ENCODE assay signal across 8 cellular contexts in genomic region chr22:49838771-49839717, GRCh38. TPM values are rescaled to one million over a fixed set of nuclear protein-coding genes. Genes with fewer than 3 reads are reported as not detected.
DNase-seq lines count a peak whose midpoint lies in the region; ATAC-seq, FAIRE-seq and TF ChIP-seq lines count a peak whose summit lies in the region.

No MANE protein-coding gene starts in this region.

- H2AK5ac ChIP-seq in IMR-90 (ENCODE audit: low read depth, low read length), result no peak overlapping the region

- no peak overlapping the region for H3K4ac ChIP-seq in IMR-90 (ENCODE audit: low read depth, low read length)

- no peak overlapping the region for H4K5ac ChIP-seq in IMR-90 (ENCODE audit: low read depth, low read length)

- H3K4me1 Mint-ChIP-seq in stimulated activated memory B cell treated with anti-CD40 and anti-IgM and Interleukin-4, amounts not matched to agents 10 μg/mL and 1 μg/mL and 100 μg/mL, for 72 hours, result peaks cover 12% of the 10 kb centered on the region

- H3K56ac ChIP-seq in IMR-90 (ENCODE audit: extremely low read depth, insufficient read depth, low read length), result no peak overlapping the region

- CTCF ChIA-PET in IMR-90 (lab: Yijun Ruan, JAX), result no interaction called here

- H3K4me3 ChIP-seq in IMR-90 (ENCODE audit: insufficient read depth, low read depth, low read length) (no peak overlapping the region), kidney (ENCODE audit: low read length in 2 of 2) (no peak overlapping the region), body of pancreas (no peak overlapping the region)

- H2AK9ac ChIP-seq in IMR-90 (replicated peaks; ENCODE audit: low read depth, low read length, poor library complexity), result peak overlapping the region; percentile 1

- in situ Hi-C loops in IMR-90 (cut with MboI; ENCODE audit: low sequenced_read_pairs), result no loop called here

- no peak for TF ChIP-seq CTCF in IMR-90 (conservative IDR thresholded peaks at IDR 0.05; ENCODE audit: low read depth, low read length)
- TF ChIP-seq CTCF in kidney (IDR thresholded peaks at IDR 0.05; ENCODE audit: borderline replicate concordance, extremely low read depth, insufficient read depth), result no peak
- TF ChIP-seq CTCF in body of pancreas (IDR thresholded peaks at IDR 0.05), result no peak

- no peak for TF ChIP-seq RAD21 in IMR-90 (IDR thresholded peaks at IDR 0.05; ENCODE audit: low read length)

- H3K27me3 ChIP-seq in IMR-90 (ENCODE audit: control insufficient read depth, insufficient read depth, low read length) (peaks cover 12% of the 10 kb centered on the region), body of pancreas (no peaks in the 10 kb centered on the region)

- H2BK15ac ChIP-seq in IMR-90 (ENCODE audit: low read depth, low read length), result no peak overlapping the region

- H4K20me1 ChIP-seq in IMR-90 (ENCODE audit: insufficient read depth, low read length), result no peaks in the 10 kb centered on the region

- H4K8ac ChIP-seq in IMR-90 (ENCODE audit: low read depth in 2 of 2, low read length in 2 of 2), result no peak overlapping the region

- no peaks in the 10 kb centered on the region for H3K9me3 Mint-ChIP-seq in stimulated activated memory B cell treated with anti-CD40 and anti-IgM and Interleukin-4, amounts not matched to agents 10 μg/mL and 1 μg/mL and 100 μg/mL, for 72 hours

- no peak for TF ChIP-seq POLR2A in IMR-90 (IDR thresholded peaks at IDR 0.05; ENCODE audit: low read depth, low read length)
- no peak for TF ChIP-seq POLR2A in body of pancreas (IDR thresholded peaks at IDR 0.05)

- no peak overlapping the region for H3K14ac ChIP-seq in IMR-90 (replicated peaks; ENCODE audit: low read depth, low read length)

- H3K4me2 ChIP-seq in IMR-90 (ENCODE audit: low read depth, low read length), result no peak overlapping the region

- no peak overlapping the region for H4K91ac ChIP-seq in IMR-90 (ENCODE audit: insufficient read depth, low read depth, low read length)

- FAIRE-seq in kidney (lab: Jason Lieb, UNC), result no peak
- FAIRE-seq in RCC 7860 (lab: Jason Lieb, UNC), result no peak

- no peak overlapping the region for H3K9ac ChIP-seq in IMR-90 (ENCODE audit: low read depth, low read length)
- no peak overlapping the region for H3K9ac ChIP-seq in kidney (ENCODE audit: low read length in 2 of 2)

- H3K36me3 ChIP-seq in IMR-90 (ENCODE audit: control insufficient read depth, insufficient read depth, low read length) (no peaks in the 10 kb centered on the region), kidney (ENCODE audit: control insufficient read depth in 1 of 2, insufficient read depth in 2 of 2, low read length in 2 of 2) (no peaks in the 10 kb centered on the region), body of pancreas (replicated peaks in 1 of 2; ENCODE audit: insufficient read depth in 1 of 2, low read depth in 2 of 2) (no peaks in the 10 kb centered on the region)

- H2BK20ac ChIP-seq in IMR-90 (ENCODE audit: low read depth, low read length), result no peak overlapping the region

- H3K9me3 ChIP-seq in IMR-90 (ENCODE audit: control insufficient read depth, insufficient read depth, low read length), result no peaks in the 10 kb centered on the region
- H3K9me3 ChIP-seq in kidney (ENCODE audit: control insufficient read depth in 1 of 2, low read length in 2 of 2), result no peaks in the 10 kb centered on the region
- no peaks in the 10 kb centered on the region for H3K9me3 ChIP-seq in body of pancreas

- dilution Hi-C loops in IMR-90 (cut with HindIII; ENCODE audit: low sequenced_read_pairs, unreplicated experiment), result no loop called here

- BruUV-seq in IMR-90 (replicated peaks; lab: Mats Ljungman, UMichigan), result no TSS peak

- no peak overlapping the region for H3K23ac ChIP-seq in IMR-90 (ENCODE audit: low read depth, low read length)

- no peak overlapping the region for H3K27ac ChIP-seq in IMR-90 (ENCODE audit: insufficient read depth, low read length)
- H3K27ac ChIP-seq in kidney (ENCODE audit: low read depth in 2 of 2, low read length in 2 of 2), result no peak overlapping the region
- H3K27ac ChIP-seq in body of pancreas, result no peak overlapping the region

- H3K79me1 ChIP-seq in IMR-90 (ENCODE audit: low read depth in 1 of 2, low read length in 2 of 2), result no peaks in the 10 kb centered on the region

- peaks cover 12% of the 10 kb centered on the region for H3K27me3 Mint-ChIP-seq in stimulated activated memory B cell treated with anti-CD40 and anti-IgM and Interleukin-4, amounts not matched to agents 10 μg/mL and 1 μg/mL and 100 μg/mL, for 72 hours

- WGBS in IMR-90 (ENCODE audit: extremely low coverage in 2 of 2, insufficient read length in 1 of 2), 2 experiments, result 62% methylated on average over 12 of the region's 29 CpGs; no CpG with 5 or more reads in 1 of the 2 experiments
- WGBS in body of pancreas, 2 donors, result 73 to 83% methylated on average over 20 of the region's 29 CpGs

- DNase-seq in IMR-90, result peak; percentile 33
- DNase-seq in activated CD8-positive, alpha-beta memory T cell treated with anti-CD3 and anti-CD28 coated beads, Interleukin-2, amount 50 U/mL, for 48 hours, result peak; percentile 88
- DNase-seq in kidney, result peak; percentile 76
- DNase-seq in superior temporal gyrus (ENCODE audit: extremely low spot score), result no peak
- DNase-seq in T1000 (lab: John Stamatoyannopoulos, UW), result no peak
- DNase-seq in RCC 7860 (ENCODE audit: low spot score), result no peak
- no peak for DNase-seq in body of pancreas

- ATAC-seq in IMR-90 (ENCODE audit: low read depth), result no peak
- peak; percentile 91 for ATAC-seq in stimulated activated memory B cell treated with anti-CD40 and anti-IgM and Interleukin-4, amounts not matched to agents 10 μg/mL and 1 μg/mL and 100 μg/mL, for 72 hours
- no peak for ATAC-seq in body of pancreas

- no peak overlapping the region for H2BK5ac ChIP-seq in IMR-90 (ENCODE audit: low read depth, low read length, poor library complexity, severe bottlenecking)

- H3K27ac Mint-ChIP-seq in stimulated activated memory B cell treated with anti-CD40 and anti-IgM and Interleukin-4, amounts not matched to agents 10 μg/mL and 1 μg/mL and 100 μg/mL, for 72 hours, result peak overlapping the region; percentile 76

- H3K36me3 Mint-ChIP-seq in stimulated activated memory B cell treated with anti-CD40 and anti-IgM and Interleukin-4, amounts not matched to agents 10 μg/mL and 1 μg/mL and 100 μg/mL, for 72 hours, result no peaks in the 10 kb centered on the region

- H3K9me1 ChIP-seq in IMR-90 (ENCODE audit: insufficient read depth, low read length), result no peaks in the 10 kb centered on the region; the same call in 1 of the 2 replicates

- H3K4me1 ChIP-seq in IMR-90 (ENCODE audit: control insufficient read depth, insufficient read depth, low read length) (no peaks in the 10 kb centered on the region), kidney (ENCODE audit: control insufficient read depth in 1 of 2, insufficient read depth in 1 of 2, low read depth in 1 of 2, low read length in 2 of 2) (no peaks in the 10 kb centered on the region), body of pancreas (peaks cover 7% of the 10 kb centered on the region)

- peak overlapping the region; percentile 72 for H3K4me3 Mint-ChIP-seq in stimulated activated memory B cell treated with anti-CD40 and anti-IgM and Interleukin-4, amounts not matched to agents 10 μg/mL and 1 μg/mL and 100 μg/mL, for 72 hours

- intact Hi-C loops in IMR-90 (cut with micrococcal nuclease) (no loop called here), kidney (cut with DNase I) (no loop called here), body of pancreas (cut with DNase I) (no loop called here)

- POLR2A ChIA-PET in IMR-90 (lab: Charles Lee; ENCODE audit: unreplicated experiment), result no interaction called here

- H2AFZ ChIP-seq in IMR-90 (replicated peaks; ENCODE audit: low read length, poor library complexity), result peak overlapping the region; percentile 46

- H2BK120ac ChIP-seq in IMR-90 (ENCODE audit: low read depth, low read length), result no peak overlapping the region

- no peak overlapping the region for H3K18ac ChIP-seq in IMR-90 (ENCODE audit: low read depth, low read length)

TF ChIP-seq in IMR-90, 13 proteins besides CTCF, POLR2A, EP300 and RAD21:
- TF ChIP-seq MXI1 (IDR thresholded peaks at IDR 0.05; ENCODE audit: borderline replicate concordance, low read depth, low read length) (no peak), BHLHE40 (IDR thresholded peaks at IDR 0.05; ENCODE audit: low read depth, low read length) (no peak), RCOR1 (IDR thresholded peaks at IDR 0.05; ENCODE audit: insufficient replicate concordance, low read length) (no peak), MAZ (IDR thresholded peaks at IDR 0.05; ENCODE audit: borderline replicate concordance, low read depth, low read length) (no peak), FOS (IDR thresholded peaks at IDR 0.05; ENCODE audit: low read depth, low read length) (no peak), SMC3 (IDR thresholded peaks at IDR 0.05; ENCODE audit: low read depth, low read length) (no peak)

RNA-seq across cellular contexts. Expression of gene BRD1, which starts 11.4 kb away (rescaled TPM):
- 10.0 and 10.8 TPM in 2 replicates for total RNA-seq in IMR-90 (2012; rRNA removed)
- 9.4 and 10.6 TPM in 2 replicates for polyA plus RNA-seq in IMR-90 (2012; rRNA removed)
- 8.0 and 8.3 TPM in 2 replicates for polyA plus RNA-seq in IMR-90 (2012; cell fraction: cytosol; rRNA removed)
- 42.9 and 49.7 TPM in 2 replicates for polyA plus RNA-seq in IMR-90 (2012; cell fraction: nucleus; rRNA removed; ENCODE audit: low replicate concordance)
- 40.5 TPM for total RNA-seq in kidney
- polyA plus RNA-seq in kidney (ENCODE audit: insufficient read depth, low read depth, low replicate concordance), result 8.1 TPM
- 10 to 100 TPM; 21.8 to 36.9 TPM for total RNA-seq in body of pancreas

RNA-seq across cellular contexts. Expression of gene ZBED4, which starts 14.6 kb away (rescaled TPM):
- 9.3 and 10.6 TPM in 2 replicates for total RNA-seq in IMR-90 (2012; rRNA removed)
- polyA plus RNA-seq in IMR-90 (2012; rRNA removed), result 9.6 and 10.5 TPM in 2 replicates
- polyA plus RNA-seq in IMR-90 (2012; cell fraction: cytosol; rRNA removed), result 6.7 and 7.1 TPM in 2 replicates
- 11.9 and 13.8 TPM in 2 replicates for polyA plus RNA-seq in IMR-90 (2012; cell fraction: nucleus; rRNA removed; ENCODE audit: low replicate concordance)
- total RNA-seq in kidney, result 12.9 TPM
- polyA plus RNA-seq in kidney (ENCODE audit: insufficient read depth, low read depth, low replicate concordance), result 2.1 TPM
- total RNA-seq in body of pancreas, result 10 to 100 TPM in 1 of 2 donors, 1 to 10 TPM in 1; 9.6 to 17.1 TPM

Comparison
In these comparisons a context has a peak if more than half of its experiments do, and no peak if none do; other contexts are left out.
1. DNase-seq: peak in IMR-90 (single experiment), activated CD8-positive, alpha-beta memory T cell treated with anti-CD3 and anti-CD28 coated beads, Interleukin-2, amount 50 U/mL, for 48 hours (single experiment) and kidney (single experiment); none in superior temporal gyrus (single experiment), T1000 (single experiment), RCC 7860 (single experiment) and body of pancreas (0 of 4).